ENCODE assay signal across 1 cellular context in genomic region chr14:99416909-99417308, GRCh38.
TF ChIP-seq lines count a peak whose summit lies in the region.

No MANE protein-coding gene starts in this region.

TF ChIP-seq in H1, 55 proteins besides CTCF, POLR2A, EP300 and RAD21:
- peak; percentile 71; the same call in 1 of the 2 replicates for TF ChIP-seq MAFK (IDR thresholded peaks at IDR 0.05; ENCODE audit: low read depth, low read length)
- TF ChIP-seq SIN3A (conservative IDR thresholded peaks at IDR 0.05 in 1 of 2, IDR thresholded peaks at IDR 0.05 in 1 of 2; ENCODE audit: low read depth in 1 of 2, low read length in 2 of 2), result no peak
